ENCODE assay signal across 8 cellular contexts in genomic region chr2:158967731-158968395, GRCh38. TPM values are rescaled to one million over a fixed set of nuclear protein-coding genes. Genes with fewer than 3 reads are reported as not detected.
DNase-seq lines count a peak whose midpoint lies in the region; ATAC-seq and TF ChIP-seq lines count a peak whose summit lies in the region.

No MANE protein-coding gene starts in this region.

- H3K9me3 ChIP-seq in iPS-18c (ENCODE audit: control insufficient read depth, insufficient read depth, low read length) = no peaks in the 10 kb centered on the region

- peaks cover 76% of the 10 kb centered on the region for H3K27me3 Mint-ChIP-seq in brain

- H3K4me3 ChIP-seq in NB4 (ENCODE audit: low read depth, low read length) (peak overlapping the region; percentile 32), iPS-18c (ENCODE audit: insufficient read depth, low read depth, low read length) (peak overlapping the region; percentile 75), skeletal muscle cell (ENCODE audit: low read depth, low read length) (peak overlapping the region; percentile 91)

- peak overlapping the region; percentile 79 to 97 (median 96) for H3K27ac Mint-ChIP-seq in brain

- peaks cover 76% of the 10 kb centered on the region for H3K4me1 Mint-ChIP-seq in brain

- TF ChIP-seq CTCF in NB4 (IDR thresholded peaks at IDR 0.05; ENCODE audit: low read depth, low read length) = no peak
- TF ChIP-seq CTCF in brain (conservative IDR thresholded peaks at IDR 0.05) = no peak

- DNase-seq in NCI-H510A treated with DMSO at 0.1 percent for 48 hours (lab: John Stamatoyannopoulos, UW) (peak; percentile 30), NCI-H510A (lab: John Stamatoyannopoulos, UW) (no peak), NB4 (ENCODE audit: low read depth) (no peak), skeletal muscle cell (ENCODE audit: low read depth) (no peak), NCI-H2029 (lab: John Stamatoyannopoulos, UW) (no peak)

- H3K36me3 Mint-ChIP-seq in brain = no peaks in the 10 kb centered on the region

- TF ChIP-seq POLR2A in NB4 (IDR thresholded peaks at IDR 0.05; ENCODE audit: extremely low read depth, insufficient read length) = no peak

- H3K4me3 Mint-ChIP-seq in brain = peak overlapping the region; percentile 80 to 96 (median 91)

- H3K9me3 Mint-ChIP-seq in brain = no peaks in the 10 kb centered on the region

- ATAC-seq in GM18517 (IDR thresholded peaks at IDR 0.05; ENCODE audit: unreplicated experiment) = no peak

RNA-seq across cellular contexts. Expression of gene TANC1, which starts 0.6 kb away (rescaled TPM):
- polyA plus RNA-seq in brain (ENCODE audit: insufficient read depth, low read depth, low replicate concordance) = 3.3 TPM

Comparison
In these comparisons a context has a peak if more than half of its experiments do, and no peak if none do; other contexts are left out.
1. H3K4me3 ChIP-seq: peak in every context shown above with its lines; median percentile 91 in skeletal muscle cell; 75 in iPS-18c; 32 in NB4.